Comparison of ENCODE assay signal across 16 cellular contexts in genomic region chr9:117492476-117492875, GRCh38.
"Had no signal": no experiment of that assay in that cellular context is flagged by ENCODE, and none has a peak within 500 bp of the region (broad histone marks: within the 10 kb centered on the region; RNA-seq: fewer than 3 reads in every experiment).

No MANE protein-coding gene starts in this region.

- ATAC-seq: activated CD4-positive, alpha-beta T cell treated with anti-CD3 and anti-CD28 coated beads for 36 hours; activated naive CD8-positive, alpha-beta T cell treated with anti-CD3 and anti-CD28 coated beads, Interleukin-2, amount 50 U/mL, for 24 hours; left lung; stimulated activated naive CD8-positive, alpha-beta T cell treated with anti-CD3 and anti-CD28 coated beads, Interleukin-15, Interleukin-2, amounts not matched to agents 100 U/mL and 50 U/mL, for 24 hours had no signal

- H3K4me1 ChIP-seq: left lung, testis, uterus had no signal

- H3K36me3 ChIP-seq: left lung, uterus had no signal

- H3K4me3 ChIP-seq: left lung, testis, uterus had no signal

- H3K27ac ChIP-seq: left lung, testis, uterus had no signal

- H3K9me3 ChIP-seq: left lung, testis, uterus had no signal

- H3K27me3 ChIP-seq: testis, uterus had no signal

- DNase-seq: activated CD4-positive, alpha-beta T cell treated with anti-CD3 and anti-CD28 coated beads for 36 hours; activated CD4-positive, alpha-beta T cell treated with anti-CD3 and anti-CD28 coated beads, Interleukin-2, amount 50 U/mL, for 48 hours; activated effector memory CD4-positive, alpha-beta T cell treated with anti-CD3 and anti-CD28 coated beads, Interleukin-2, amount 50 U/mL, for 16 hours; activated naive CD4-positive, alpha-beta T cell treated with anti-CD3 and anti-CD28 coated beads, Interleukin-2, amount 50 U/mL, for 16 hours; activated naive CD8-positive, alpha-beta T cell treated with anti-CD3 and anti-CD28 coated beads, Interleukin-2, amount 50 U/mL, for 24 hours; activated T-cell treated with anti-CD3 and anti-CD28 coated beads, Interleukin-2, amount 50 U/mL, for 48 hours; effector CD8-positive, alpha-beta T cell; erythroblast; foreskin fibroblast; left lung; stimulated activated CD4-positive, alpha-beta T cell treated with anti-CD3 and anti-CD28 coated beads, Interleukin-4, amount 100 ng/mL, for 4 hours; stimulated activated naive CD8-positive, alpha-beta T cell treated with anti-CD3 and anti-CD28 coated beads, Interleukin-15, Interleukin-2, amounts not matched to agents 100 U/mL and 50 U/mL, for 24 hours; T-helper 1 cell; testis; trophoblast cell; uterus had no signal
